18 cellular contexts compared by ENCODE assay signal in the genomic region with DNA sequence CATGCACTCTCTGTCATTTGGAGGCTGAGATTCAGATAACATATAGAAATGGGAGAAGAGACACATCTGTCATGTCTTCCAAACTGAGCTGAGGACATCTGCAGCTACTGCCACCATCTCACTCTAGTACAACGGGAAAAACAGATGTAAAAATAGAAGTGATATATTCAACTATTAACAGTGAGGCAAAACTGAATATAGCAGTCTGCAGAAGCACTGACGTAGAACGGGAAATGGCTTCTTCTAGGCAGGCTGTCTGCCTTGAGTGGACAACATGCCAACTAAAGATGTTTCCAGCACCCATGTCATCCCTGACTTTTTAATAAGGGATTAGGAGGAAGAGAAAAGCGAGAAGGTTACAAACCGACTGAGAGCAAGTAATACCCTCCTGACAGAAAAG.
"Had no signal": no experiment of that assay in that cellular context is flagged by ENCODE, and none has a peak within 500 bp of the region (broad histone marks: within the 10 kb centered on the region; RNA-seq: fewer than 3 reads in every experiment).

No MANE protein-coding gene starts in this region.

- ATAC-seq: activated naive CD8-positive, alpha-beta T cell treated with anti-CD3 and anti-CD28 coated beads, Interleukin-2, amount 50 U/mL, for 24 hours; foreskin keratinocyte; left lobe of liver; mucosa of descending colon; naive thymus-derived CD4-positive, alpha-beta T cell; pancreas had no signal

- H3K27me3 ChIP-seq: colonic mucosa, foreskin keratinocyte, pancreas, suprapubic skin, upper lobe of right lung had no signal

- DNase-seq: activated CD4-positive, alpha-beta T cell treated with anti-CD3 and anti-CD28 coated beads, Interleukin-2, amount 50 U/mL, for 1 hour; activated naive CD4-positive, alpha-beta T cell treated with anti-CD3 and anti-CD28 coated beads for 36 hours; activated naive CD8-positive, alpha-beta T cell treated with anti-CD3 and anti-CD28 coated beads, Interleukin-2, amount 50 U/mL, for 24 hours; colonic mucosa; effector CD8-positive, alpha-beta T cell; foreskin keratinocyte; mucosa of descending colon; naive thymus-derived CD4-positive, alpha-beta T cell; pancreas; retina; stimulated activated CD4-positive, alpha-beta T cell treated with anti-CD3 and anti-CD28 coated beads, Interleukin-4, amount 100 ng/mL, for 4 hours; stimulated activated CD8-positive, alpha-beta memory T cell treated with anti-CD3 and anti-CD28 coated beads, Interleukin-4, amount 100 ng/mL, for 48 hours; stimulated activated naive CD4-positive, alpha-beta T cell treated with Interleukin-2 at 50 U/mL for 16 hours; upper lobe of right lung had no signal

- H3K4me1 Mint-ChIP-seq: activated naive CD8-positive, alpha-beta T cell treated with anti-CD3 and anti-CD28 coated beads, Interleukin-2, amount 50 U/mL, for 24 hours; naive thymus-derived CD4-positive, alpha-beta T cell had no signal

- H3K4me1 ChIP-seq: colonic mucosa, foreskin keratinocyte, pancreas, suprapubic skin, upper lobe of right lung had no signal

- H3K9me3 ChIP-seq: colonic mucosa, pancreas, suprapubic skin, upper lobe of right lung had no signal

- H3K27ac Mint-ChIP-seq: activated naive CD4-positive, alpha-beta T cell treated with anti-CD3 and anti-CD28 coated beads for 36 hours; activated naive CD8-positive, alpha-beta T cell treated with anti-CD3 and anti-CD28 coated beads, Interleukin-2, amount 50 U/mL, for 24 hours; activated T-helper 2 cell treated with anti-CD3 and anti-CD28 coated beads, Interferon-gamma antibody, Interleukin-2, Interleukin-4, amounts not matched to agents 10 μg/mL and 5 μg/mL and 100 μg/mL, durations not matched to agents 14 hours and 24 hours and 36 hours; naive thymus-derived CD4-positive, alpha-beta T cell had no signal

- H3K36me3 ChIP-seq: colonic mucosa, pancreas, suprapubic skin, upper lobe of right lung had no signal

- H3K27ac ChIP-seq: colonic mucosa, foreskin keratinocyte, pancreas, suprapubic skin, upper lobe of right lung had no signal

- H3K4me3 ChIP-seq: colonic mucosa, mucosa of descending colon, pancreas, smooth muscle cell, suprapubic skin, upper lobe of right lung had no signal

- H3K27me3 Mint-ChIP-seq: activated naive CD8-positive, alpha-beta T cell treated with anti-CD3 and anti-CD28 coated beads, Interleukin-2, amount 50 U/mL, for 24 hours; naive thymus-derived CD4-positive, alpha-beta T cell had no signal

- H3K4me3 Mint-ChIP-seq: activated naive CD4-positive, alpha-beta T cell treated with anti-CD3 and anti-CD28 coated beads for 36 hours; activated naive CD8-positive, alpha-beta T cell treated with anti-CD3 and anti-CD28 coated beads, Interleukin-2, amount 50 U/mL, for 24 hours; naive thymus-derived CD4-positive, alpha-beta T cell had no signal
